ENCODE assay signal across 11 cellular contexts in genomic region chr1:225424562-225425210, GRCh38. TPM values are rescaled to one million over a fixed set of nuclear protein-coding genes. Genes with fewer than 3 reads are reported as not detected.
A peak's percentile ranks its signal among the peaks of the same experiment; 100 is the strongest.
DNase-seq lines count a peak whose midpoint lies in the region; ATAC-seq and TF ChIP-seq lines count a peak whose summit lies in the region.
"Had no signal": no experiment of that assay in that cellular context is flagged by ENCODE, and none has a peak within 500 bp of the region (broad histone marks: within the 10 kb centered on the region; RNA-seq: fewer than 3 reads in every experiment).

No MANE protein-coding gene starts in this region.

- 74 to 79% methylated on average over 6 of the region's 6 CpGs for WGBS in esophagus squamous epithelium, 2 donors
- WGBS in smooth muscle cell (ENCODE audit: low lambda C conversion rate) = 38% methylated on average over 6 of the region's 6 CpGs

- peaks cover 67% of the 10 kb centered on the region for H3K79me2 ChIP-seq in smooth muscle cell (ENCODE audit: low read depth)

- no peaks in the 10 kb centered on the region for H3K9me3 ChIP-seq in RWPE2 (ENCODE audit: severe bottlenecking)
- no peaks in the 10 kb centered on the region for H3K9me3 ChIP-seq in esophagus squamous epithelium
- no peaks in the 10 kb centered on the region for H3K9me3 ChIP-seq in smooth muscle cell (replicated peaks; ENCODE audit: low read depth)

- H2AFZ ChIP-seq in smooth muscle cell (ENCODE audit: low read depth) = no peak overlapping the region

- peaks cover 18% of the 10 kb centered on the region for H3K4me1 ChIP-seq in RWPE2 (ENCODE audit: insufficient read depth, poor library complexity, severe bottlenecking)
- H3K4me1 ChIP-seq in esophagus squamous epithelium = peaks cover 19 to 59% (median 21%) of the 10 kb centered on the region in 3 donors
- H3K4me1 ChIP-seq in smooth muscle cell (ENCODE audit: low read depth) = peaks cover 32% of the 10 kb centered on the region

- no peak for ATAC-seq in RWPE2 (ENCODE audit: low read depth)
- ATAC-seq in HG03460 (IDR thresholded peaks at IDR 0.05; ENCODE audit: unreplicated experiment) = no peak
- no peak for ATAC-seq in HG02798 (IDR thresholded peaks at IDR 0.05; ENCODE audit: poor library complexity, unreplicated experiment)

- H3K36me3 ChIP-seq in RWPE2 (ENCODE audit: low read depth) (peaks cover 7% of the 10 kb centered on the region), esophagus squamous epithelium (peaks cover 0 to 37% (median 0%) of the 10 kb centered on the region in 3 donors), smooth muscle cell (ENCODE audit: low read depth) (no peaks in the 10 kb centered on the region)

- H3K4me3 ChIP-seq in RWPE2 (ENCODE audit: severe bottlenecking) (no peak overlapping the region), esophagus squamous epithelium (peak overlapping the region in 1 of 4 donors; percentile 33), smooth muscle cell (peak overlapping the region; percentile 9)

- H3K4me2 ChIP-seq in smooth muscle cell = peak overlapping the region; percentile 99

- H3K27me3 ChIP-seq in RWPE2 (ENCODE audit: insufficient read depth, poor library complexity, severe bottlenecking) (no peaks in the 10 kb centered on the region), esophagus squamous epithelium (no peaks in the 10 kb centered on the region), smooth muscle cell (ENCODE audit: low read depth) (no peaks in the 10 kb centered on the region)

- H3K27ac Mint-ChIP-seq in T-helper 2 cell treated with Interferon-gamma antibody and Interleukin-4, amounts not matched to agents 5 μg/mL and 100 μg/mL, for 36 hours = peak overlapping the region; percentile 67

- H3K4me1 Mint-ChIP-seq in T-helper 2 cell treated with Interferon-gamma antibody and Interleukin-4, amounts not matched to agents 5 μg/mL and 100 μg/mL, for 36 hours (ENCODE audit: low read depth) = peaks cover 56% of the 10 kb centered on the region

- peak overlapping the region; percentile 94 for H3K4me3 Mint-ChIP-seq in T-helper 2 cell treated with Interferon-gamma antibody and Interleukin-4, amounts not matched to agents 5 μg/mL and 100 μg/mL, for 36 hours

- no peak for DNase-seq in T-helper 2 cell treated with Interferon-gamma antibody and Interleukin-4, amounts not matched to agents 5 μg/mL and 100 μg/mL, for 36 hours (ENCODE audit: low spot score)
- DNase-seq in T-helper 2 cell (no peak), RWPE2 (ENCODE audit: low spot score) (no peak), esophagus squamous epithelium (lab: John Stamatoyannopoulos, UW) (no peak), smooth muscle cell (lab: John Stamatoyannopoulos, UW; ENCODE audit: unreplicated experiment) (no peak), epidermal melanocyte (ENCODE audit: insufficient read length, low spot score) (no peak)
- DNase-seq: activated CD4-positive, alpha-beta T cell treated with anti-CD3 and anti-CD28 coated beads, Interleukin-2, amount 50 U/mL, for 4 hours; hippocampal formation; NCI-H1105 treated with DMSO at 0.1 percent for 48 hours had no signal

- peaks cover 5% of the 10 kb centered on the region for H3F3A ChIP-seq in smooth muscle cell (ENCODE audit: low read depth)

- TF ChIP-seq POLR2A in esophagus squamous epithelium (IDR thresholded peaks at IDR 0.05) = no peak

- no peaks in the 10 kb centered on the region for H3K27me3 Mint-ChIP-seq in T-helper 2 cell treated with Interferon-gamma antibody and Interleukin-4, amounts not matched to agents 5 μg/mL and 100 μg/mL, for 36 hours (ENCODE audit: low read depth)

- H3K9ac ChIP-seq in smooth muscle cell (ENCODE audit: low read depth) = peak overlapping the region; percentile 58

- no peak for TF ChIP-seq CTCF in RWPE2 (IDR thresholded peaks at IDR 0.05; ENCODE audit: poor library complexity, severe bottlenecking)
- TF ChIP-seq CTCF in esophagus squamous epithelium (IDR thresholded peaks at IDR 0.05) = no peak
- TF ChIP-seq CTCF in smooth muscle cell (IDR thresholded peaks at IDR 0.05; ENCODE audit: borderline replicate concordance, insufficient read depth, poor library complexity, severe bottlenecking) = no peak

- peaks cover 39% of the 10 kb centered on the region for H3K36me3 Mint-ChIP-seq in T-helper 2 cell treated with Interferon-gamma antibody and Interleukin-4, amounts not matched to agents 5 μg/mL and 100 μg/mL, for 36 hours (ENCODE audit: low read depth)

- intact Hi-C loops in esophagus squamous epithelium (cut with DNase I) = no loop called here

- H4K20me1 ChIP-seq in smooth muscle cell (ENCODE audit: low read depth) = peaks cover 77% of the 10 kb centered on the region

- H3K9me3 Mint-ChIP-seq in T-helper 2 cell treated with Interferon-gamma antibody and Interleukin-4, amounts not matched to agents 5 μg/mL and 100 μg/mL, for 36 hours = no peaks in the 10 kb centered on the region

- H3K27ac ChIP-seq in RWPE2 (ENCODE audit: poor library complexity, severe bottlenecking) (peak overlapping the region; percentile 65), esophagus squamous epithelium (peak overlapping the region; percentile 2 to 99 (median 91)), smooth muscle cell (ENCODE audit: low read depth) (peak overlapping the region; percentile 64)

RNA-seq across cellular contexts. Expression of gene LBR, which starts 3.2 kb away (rescaled TPM):
- total RNA-seq in esophagus squamous epithelium (10 to 100 TPM; 39.8 to 50.0 (median 42.9) TPM), smooth muscle cell (33.4 and 43.6 TPM in 2 replicates)
- 16.6 and 24.8 TPM in 2 replicates for polyA plus RNA-seq in smooth muscle cell
